Comparison of ENCODE assay signal across 1 cellular context in the genomic region with DNA sequence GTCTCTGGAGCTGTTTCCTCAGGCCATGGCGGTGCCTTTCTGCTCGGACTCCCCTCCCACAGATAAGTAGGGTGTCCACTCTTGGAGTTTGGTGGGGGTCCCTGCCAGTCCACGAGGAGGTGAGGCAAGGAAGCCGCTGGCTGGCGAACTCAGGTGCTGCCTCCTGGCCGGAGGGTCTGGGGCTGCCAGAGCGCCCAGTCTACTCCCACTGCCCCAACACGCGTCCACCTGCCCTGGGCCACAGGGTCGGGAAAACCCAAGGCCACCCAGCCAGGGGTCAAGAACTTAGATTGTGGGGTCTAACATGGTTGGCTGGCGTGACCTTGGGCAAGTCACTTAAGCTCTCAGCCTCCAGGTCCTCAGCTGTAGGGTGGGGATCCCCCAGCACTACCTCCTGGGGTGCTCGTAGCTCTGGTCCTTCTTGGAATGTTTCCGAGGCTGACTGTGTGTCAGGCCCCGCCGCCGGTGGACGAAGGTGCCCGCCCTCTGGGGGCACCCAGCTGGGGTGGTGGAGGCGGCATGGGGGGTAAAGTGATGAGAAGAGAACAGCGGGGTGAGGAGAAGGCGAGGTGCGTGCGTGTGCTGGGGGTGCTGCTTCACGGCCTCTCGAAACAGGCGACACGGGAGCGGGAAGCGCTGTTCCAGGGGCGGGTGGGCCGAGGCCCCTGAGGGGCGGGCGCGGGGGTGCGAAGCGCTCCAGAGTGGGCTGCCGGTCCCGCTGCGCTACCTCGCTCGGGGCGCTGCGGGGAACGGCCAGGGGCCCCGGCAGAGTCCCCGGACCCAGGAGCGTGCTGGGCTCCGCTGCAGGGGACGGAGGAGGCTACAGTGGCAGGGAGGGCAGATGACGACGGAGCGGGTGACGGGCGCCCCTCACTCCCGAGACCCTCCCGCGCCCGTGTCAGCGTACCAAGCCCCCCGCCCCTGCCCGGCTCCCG.
TF ChIP-seq lines count a peak whose summit lies in the region.

No MANE protein-coding gene starts in this region.

TF ChIP-seq in GM12878, 131 proteins besides CTCF, POLR2A, EP300 and RAD21:
- TF ChIP-seq, protein P1, sequence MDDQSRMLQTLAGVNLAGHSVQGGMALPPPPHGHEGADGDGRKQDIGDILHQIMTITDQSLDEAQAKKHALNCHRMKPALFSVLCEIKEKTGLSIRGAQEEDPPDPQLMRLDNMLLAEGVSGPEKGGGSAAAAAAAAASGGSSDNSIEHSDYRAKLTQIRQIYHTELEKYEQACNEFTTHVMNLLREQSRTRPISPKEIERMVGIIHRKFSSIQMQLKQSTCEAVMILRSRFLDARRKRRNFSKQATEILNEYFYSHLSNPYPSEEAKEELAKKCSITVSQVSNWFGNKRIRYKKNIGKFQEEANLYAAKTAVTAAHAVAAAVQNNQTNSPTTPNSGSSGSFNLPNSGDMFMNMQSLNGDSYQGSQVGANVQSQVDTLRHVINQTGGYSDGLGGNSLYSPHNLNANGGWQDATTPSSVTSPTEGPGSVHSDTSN (IDR thresholded peaks at IDR 0.05; ENCODE audit: insufficient replicate concordance, low read depth, low read length) = no peak
- TF ChIP-seq RBBP5 (conservative IDR thresholded peaks at IDR 0.05) (no peak), ZNF24 (IDR thresholded peaks at IDR 0.05) (no peak), TBL1XR1 (IDR thresholded peaks at IDR 0.05; ENCODE audit: low read depth, low read length) (no peak), CHD2 (IDR thresholded peaks at IDR 0.05; ENCODE audit: borderline replicate concordance, low read depth, low read length) (no peak), KAT2A (conservative IDR thresholded peaks at IDR 0.05; ENCODE audit: control insufficient read depth, low read depth, low read length) (no peak), POLR2AphosphoS2 (IDR thresholded peaks at IDR 0.05; ENCODE audit: low read depth, low read length) (no peak), NFYA (IDR thresholded peaks at IDR 0.05; ENCODE audit: borderline replicate concordance, low read depth, low read length) (no peak), POLR2AphosphoS5 (IDR thresholded peaks at IDR 0.05; ENCODE audit: low read length) (no peak), GATAD2B (conservative IDR thresholded peaks at IDR 0.05; ENCODE audit: low read depth) (no peak), MYC (IDR thresholded peaks at IDR 0.05; ENCODE audit: insufficient read depth, insufficient read length, insufficient replicate concordance, low read length, severe bottlenecking) (no peak), EED (IDR thresholded peaks at IDR 0.05; ENCODE audit: low read depth) (no peak), MEF2A (IDR thresholded peaks at IDR 0.05; ENCODE audit: insufficient read depth, low read depth, low read length) (no peak), SMAD5 (IDR thresholded peaks at IDR 0.05; ENCODE audit: low read depth) (no peak)
- TF ChIP-seq, protein P2, sequence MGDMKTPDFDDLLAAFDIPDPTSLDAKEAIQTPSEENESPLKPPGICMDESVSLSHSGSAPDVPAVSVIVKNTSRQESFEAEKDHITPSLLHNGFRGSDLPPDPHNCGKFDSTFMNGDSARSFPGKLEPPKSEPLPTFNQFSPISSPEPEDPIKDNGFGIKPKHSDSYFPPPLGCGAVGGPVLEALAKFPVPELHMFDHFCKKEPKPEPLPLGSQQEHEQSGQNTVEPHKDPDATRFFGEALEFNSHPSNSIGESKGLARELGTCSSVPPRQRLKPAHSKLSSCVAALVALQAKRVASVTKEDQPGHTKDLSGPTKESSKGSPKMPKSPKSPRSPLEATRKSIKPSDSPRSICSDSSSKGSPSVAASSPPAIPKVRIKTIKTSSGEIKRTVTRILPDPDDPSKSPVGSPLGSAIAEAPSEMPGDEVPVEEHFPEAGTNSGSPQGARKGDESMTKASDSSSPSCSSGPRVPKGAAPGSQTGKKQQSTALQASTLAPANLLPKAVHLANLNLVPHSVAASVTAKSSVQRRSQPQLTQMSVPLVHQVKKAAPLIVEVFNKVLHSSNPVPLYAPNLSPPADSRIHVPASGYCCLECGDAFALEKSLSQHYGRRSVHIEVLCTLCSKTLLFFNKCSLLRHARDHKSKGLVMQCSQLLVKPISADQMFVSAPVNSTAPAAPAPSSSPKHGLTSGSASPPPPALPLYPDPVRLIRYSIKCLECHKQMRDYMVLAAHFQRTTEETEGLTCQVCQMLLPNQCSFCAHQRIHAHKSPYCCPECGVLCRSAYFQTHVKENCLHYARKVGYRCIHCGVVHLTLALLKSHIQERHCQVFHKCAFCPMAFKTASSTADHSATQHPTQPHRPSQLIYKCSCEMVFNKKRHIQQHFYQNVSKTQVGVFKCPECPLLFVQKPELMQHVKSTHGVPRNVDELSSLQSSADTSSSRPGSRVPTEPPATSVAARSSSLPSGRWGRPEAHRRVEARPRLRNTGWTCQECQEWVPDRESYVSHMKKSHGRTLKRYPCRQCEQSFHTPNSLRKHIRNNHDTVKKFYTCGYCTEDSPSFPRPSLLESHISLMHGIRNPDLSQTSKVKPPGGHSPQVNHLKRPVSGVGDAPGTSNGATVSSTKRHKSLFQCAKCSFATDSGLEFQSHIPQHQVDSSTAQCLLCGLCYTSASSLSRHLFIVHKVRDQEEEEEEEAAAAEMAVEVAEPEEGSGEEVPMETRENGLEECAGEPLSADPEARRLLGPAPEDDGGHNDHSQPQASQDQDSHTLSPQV (IDR thresholded peaks at IDR 0.05) = no peak
- TF ChIP-seq, protein P3, sequence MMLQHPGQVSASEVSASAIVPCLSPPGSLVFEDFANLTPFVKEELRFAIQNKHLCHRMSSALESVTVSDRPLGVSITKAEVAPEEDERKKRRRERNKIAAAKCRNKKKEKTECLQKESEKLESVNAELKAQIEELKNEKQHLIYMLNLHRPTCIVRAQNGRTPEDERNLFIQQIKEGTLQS (IDR thresholded peaks at IDR 0.05; ENCODE audit: borderline replicate concordance, extremely low read depth, low read depth, low read length) = no peak
- TF ChIP-seq, protein P4, sequence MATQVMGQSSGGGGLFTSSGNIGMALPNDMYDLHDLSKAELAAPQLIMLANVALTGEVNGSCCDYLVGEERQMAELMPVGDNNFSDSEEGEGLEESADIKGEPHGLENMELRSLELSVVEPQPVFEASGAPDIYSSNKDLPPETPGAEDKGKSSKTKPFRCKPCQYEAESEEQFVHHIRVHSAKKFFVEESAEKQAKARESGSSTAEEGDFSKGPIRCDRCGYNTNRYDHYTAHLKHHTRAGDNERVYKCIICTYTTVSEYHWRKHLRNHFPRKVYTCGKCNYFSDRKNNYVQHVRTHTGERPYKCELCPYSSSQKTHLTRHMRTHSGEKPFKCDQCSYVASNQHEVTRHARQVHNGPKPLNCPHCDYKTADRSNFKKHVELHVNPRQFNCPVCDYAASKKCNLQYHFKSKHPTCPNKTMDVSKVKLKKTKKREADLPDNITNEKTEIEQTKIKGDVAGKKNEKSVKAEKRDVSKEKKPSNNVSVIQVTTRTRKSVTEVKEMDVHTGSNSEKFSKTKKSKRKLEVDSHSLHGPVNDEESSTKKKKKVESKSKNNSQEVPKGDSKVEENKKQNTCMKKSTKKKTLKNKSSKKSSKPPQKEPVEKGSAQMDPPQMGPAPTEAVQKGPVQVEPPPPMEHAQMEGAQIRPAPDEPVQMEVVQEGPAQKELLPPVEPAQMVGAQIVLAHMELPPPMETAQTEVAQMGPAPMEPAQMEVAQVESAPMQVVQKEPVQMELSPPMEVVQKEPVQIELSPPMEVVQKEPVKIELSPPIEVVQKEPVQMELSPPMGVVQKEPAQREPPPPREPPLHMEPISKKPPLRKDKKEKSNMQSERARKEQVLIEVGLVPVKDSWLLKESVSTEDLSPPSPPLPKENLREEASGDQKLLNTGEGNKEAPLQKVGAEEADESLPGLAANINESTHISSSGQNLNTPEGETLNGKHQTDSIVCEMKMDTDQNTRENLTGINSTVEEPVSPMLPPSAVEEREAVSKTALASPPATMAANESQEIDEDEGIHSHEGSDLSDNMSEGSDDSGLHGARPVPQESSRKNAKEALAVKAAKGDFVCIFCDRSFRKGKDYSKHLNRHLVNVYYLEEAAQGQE (IDR thresholded peaks at IDR 0.05; ENCODE audit: low read depth, low read length) = no peak
- TF ChIP-seq, protein P5, sequence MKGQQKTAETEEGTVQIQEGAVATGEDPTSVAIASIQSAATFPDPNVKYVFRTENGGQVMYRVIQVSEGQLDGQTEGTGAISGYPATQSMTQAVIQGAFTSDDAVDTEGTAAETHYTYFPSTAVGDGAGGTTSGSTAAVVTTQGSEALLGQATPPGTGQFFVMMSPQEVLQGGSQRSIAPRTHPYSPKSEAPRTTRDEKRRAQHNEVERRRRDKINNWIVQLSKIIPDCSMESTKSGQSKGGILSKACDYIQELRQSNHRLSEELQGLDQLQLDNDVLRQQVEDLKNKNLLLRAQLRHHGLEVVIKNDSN (IDR thresholded peaks at IDR 0.05; ENCODE audit: borderline replicate concordance, extremely low read length, insufficient read depth, low read depth, low read length) = no peak
- TF ChIP-seq, protein P6, sequence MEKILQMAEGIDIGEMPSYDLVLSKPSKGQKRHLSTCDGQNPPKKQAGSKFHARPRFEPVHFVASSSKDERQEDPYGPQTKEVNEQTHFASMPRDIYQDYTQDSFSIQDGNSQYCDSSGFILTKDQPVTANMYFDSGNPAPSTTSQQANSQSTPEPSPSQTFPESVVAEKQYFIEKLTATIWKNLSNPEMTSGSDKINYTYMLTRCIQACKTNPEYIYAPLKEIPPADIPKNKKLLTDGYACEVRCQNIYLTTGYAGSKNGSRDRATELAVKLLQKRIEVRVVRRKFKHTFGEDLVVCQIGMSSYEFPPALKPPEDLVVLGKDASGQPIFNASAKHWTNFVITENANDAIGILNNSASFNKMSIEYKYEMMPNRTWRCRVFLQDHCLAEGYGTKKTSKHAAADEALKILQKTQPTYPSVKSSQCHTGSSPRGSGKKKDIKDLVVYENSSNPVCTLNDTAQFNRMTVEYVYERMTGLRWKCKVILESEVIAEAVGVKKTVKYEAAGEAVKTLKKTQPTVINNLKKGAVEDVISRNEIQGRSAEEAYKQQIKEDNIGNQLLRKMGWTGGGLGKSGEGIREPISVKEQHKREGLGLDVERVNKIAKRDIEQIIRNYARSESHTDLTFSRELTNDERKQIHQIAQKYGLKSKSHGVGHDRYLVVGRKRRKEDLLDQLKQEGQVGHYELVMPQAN (conservative IDR thresholded peaks at IDR 0.05) = no peak
- TF ChIP-seq, protein P7, sequence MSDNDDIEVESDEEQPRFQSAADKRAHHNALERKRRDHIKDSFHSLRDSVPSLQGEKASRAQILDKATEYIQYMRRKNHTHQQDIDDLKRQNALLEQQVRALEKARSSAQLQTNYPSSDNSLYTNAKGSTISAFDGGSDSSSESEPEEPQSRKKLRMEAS (IDR thresholded peaks at IDR 0.05; ENCODE audit: low read depth, low read length) = no peak
